In genomic region chr2:3248754-3249476, GRCh38 we compare ENCODE assay signal across 19 cellular contexts.
"Had no signal": no experiment of that assay in that cellular context is flagged by ENCODE, and none has a peak within 500 bp of the region (broad histone marks: within the 10 kb centered on the region; RNA-seq: fewer than 3 reads in every experiment).

No MANE protein-coding gene starts in this region.

- H3K27ac Mint-ChIP-seq: nephron progenitor cell had no signal

- H3K27ac ChIP-seq: esophagus squamous epithelium, foreskin keratinocyte, parathyroid adenoma, psoas muscle, stomach, thoracic aorta, transverse colon had no signal

- H3K27me3 ChIP-seq: esophagus squamous epithelium, foreskin keratinocyte, stomach, transverse colon had no signal

- H3K27me3 Mint-ChIP-seq: naive thymus-derived CD4-positive, alpha-beta T cell had no signal

- H3K4me1 ChIP-seq: esophagus squamous epithelium, foreskin keratinocyte, psoas muscle had no signal

- FAIRE-seq: kidney had no signal

- H2AFZ ChIP-seq: parathyroid adenoma had no signal

- H3K9ac ChIP-seq: parathyroid adenoma had no signal

- H3K4me1 Mint-ChIP-seq: nephron progenitor cell had no signal

- H3K4me3 ChIP-seq: esophagus squamous epithelium, psoas muscle, stomach, thoracic aorta, transverse colon had no signal

- H3K4me3 Mint-ChIP-seq: naive thymus-derived CD4-positive, alpha-beta T cell; nephron progenitor cell had no signal

- ATAC-seq: foreskin keratinocyte; left cardiac atrium; naive thymus-derived CD4-positive, alpha-beta T cell; psoas muscle; sciatic nerve had no signal

- DNase-seq: effector memory CD4-positive, alpha-beta T cell; esophagus squamous epithelium; foreskin keratinocyte; kidney; left cardiac atrium; mesendoderm; naive thymus-derived CD4-positive, alpha-beta T cell; nephron progenitor cell; psoas muscle; retina; stimulated activated CD4-positive, alpha-beta T cell treated with anti-CD3 and anti-CD28 coated beads, Interleukin-2, amount 100 ng/mL, for 24 hours; stimulated activated CD4-positive, alpha-beta T cell treated with anti-CD3 and anti-CD28 coated beads, Interleukin-4, amount 100 ng/mL, for 4 hours; stimulated activated naive CD4-positive, alpha-beta T cell; stomach; substantia nigra; transverse colon had no signal
